In the genomic region with DNA sequence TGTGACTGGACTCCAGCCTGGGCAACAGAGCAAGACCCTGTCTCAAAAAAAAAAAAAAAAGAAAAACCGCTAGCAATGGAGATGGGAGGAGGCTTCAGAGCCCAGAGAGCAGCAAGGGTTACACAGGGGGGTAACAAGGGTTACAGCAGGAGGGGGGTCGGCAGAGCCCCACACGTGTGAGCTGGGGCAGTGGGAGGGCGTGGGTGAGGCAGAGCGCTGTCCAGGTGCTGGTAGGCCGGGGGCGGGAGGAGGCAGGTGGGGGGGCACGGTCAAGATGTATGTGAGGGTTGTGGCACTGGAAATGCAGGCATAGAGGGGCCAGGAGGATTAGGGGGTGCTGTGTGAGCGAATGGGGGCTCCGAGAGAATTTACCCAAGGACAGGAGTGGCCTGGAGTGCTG, we compare ENCODE assay signal across 20 cellular contexts. TPM values are rescaled to one million over a fixed set of nuclear protein-coding genes. Genes with fewer than 3 reads are reported as not detected.
"Had no signal": no experiment of that assay in that cellular context is flagged by ENCODE, and none has a peak within 500 bp of the region (broad histone marks: within the 10 kb centered on the region; RNA-seq: fewer than 3 reads in every experiment).

No MANE protein-coding gene starts in this region.

- H3K27me3 Mint-ChIP-seq: activated naive CD8-positive, alpha-beta T cell; brain had no signal

- ATAC-seq: esophagus mucosa, left lobe of liver, natural killer cell, right cardiac atrium, SK-N-SH treated with all-trans-retinoic acid at 6 μM for 48 hours, WTC11 had no signal

- H3K4me3 Mint-ChIP-seq: activated naive CD8-positive, alpha-beta T cell; natural killer cell; WTC11 had no signal

- H3K4me2 ChIP-seq: hepatocyte had no signal

- H3K4me3 ChIP-seq: coronary artery, hepatocyte, prostate gland, skin epidermis, thyroid gland had no signal

- H3K27ac Mint-ChIP-seq: activated naive CD8-positive, alpha-beta T cell; WTC11 had no signal

- H3K9me3 Mint-ChIP-seq: brain, natural killer cell, WTC11 had no signal

- H3K36me3 Mint-ChIP-seq: activated naive CD8-positive, alpha-beta T cell; natural killer cell; WTC11 had no signal

- H3K36me3 ChIP-seq: prostate gland, thyroid gland had no signal

- H3K27ac ChIP-seq: coronary artery, hepatocyte, prostate gland, skin epidermis, thyroid gland had no signal

- DNase-seq: central memory CD4-positive, alpha-beta T cell; mammary epithelial cell; natural killer cell; occipital lobe; right cardiac atrium had no signal

- H3K9me3 ChIP-seq: prostate gland, thyroid gland had no signal

- H3K27me3 ChIP-seq: hepatocyte, thyroid gland had no signal

- H2AFZ ChIP-seq: hepatocyte had no signal

RNA-seq across cellular contexts. Expression of gene TUBA3E, which starts 12.8 kb away (rescaled TPM):
- total RNA-seq: esophagus mucosa; left lobe of liver; mammary epithelial cell; mucosa of gallbladder; natural killer cell; occipital lobe; T-helper 1 cell treated with Interleukin-12 subunit alpha and Interleukin-12 subunit beta and Interleukin-4 antibody, amounts not matched to agents 30 ng/mL and 1 ng/mL, for 36 hours; urinary bladder; WTC11 had no signal
- polyA plus RNA-seq: keratinocyte, mammary epithelial cell, urinary bladder had no signal

RNA-seq across cellular contexts. Expression of gene CCDC74B, which starts 40.5 kb away (rescaled TPM):
- total RNA-seq: left lobe of liver had no signal

RNA-seq across cellular contexts. Expression of gene POTEF, which starts 56.4 kb away (rescaled TPM):
- total RNA-seq: esophagus mucosa; left lobe of liver; mucosa of gallbladder; natural killer cell; occipital lobe; T-helper 1 cell treated with Interleukin-12 subunit alpha and Interleukin-12 subunit beta and Interleukin-4 antibody, amounts not matched to agents 30 ng/mL and 1 ng/mL, for 36 hours; urinary bladder had no signal
- polyA plus RNA-seq: keratinocyte, mammary epithelial cell, urinary bladder had no signal
